In genomic region chr6:31958412-31958740, GRCh38 we compare ENCODE assay signal across 6 cellular contexts. TPM values are rescaled to one million over a fixed set of nuclear protein-coding genes. Genes with fewer than 3 reads are reported as not detected.
DNase-seq lines count a peak whose midpoint lies in the region; ATAC-seq and TF ChIP-seq lines count a peak whose summit lies in the region.

No MANE protein-coding gene starts in this region.

- no peak for TF ChIP-seq POLR2A in IMR-90 (IDR thresholded peaks at IDR 0.05; ENCODE audit: low read depth, low read length)

- peaks cover 7% of the 10 kb centered on the region; the same call in 1 of the 2 replicates for H3K4me1 ChIP-seq in IMR-90 (ENCODE audit: control insufficient read depth, insufficient read depth, low read length)

- peak overlapping the region; percentile 46 for H4K5ac ChIP-seq in IMR-90 (ENCODE audit: low read depth, low read length)

- H3K23ac ChIP-seq in IMR-90 (ENCODE audit: low read depth, low read length): peak overlapping the region; percentile 82

- BruUV-seq in IMR-90 (replicated peaks; lab: Mats Ljungman, UMichigan): no TSS peak

- H3K79me1 ChIP-seq in IMR-90 (ENCODE audit: low read depth in 1 of 2, low read length in 2 of 2): peaks cover 33 to 43% of the 10 kb centered on the region in 2 experiments

- CTCF ChIA-PET in BJ (lab: Yijun Ruan, JAX): interaction anchor here (1.3 kb wide), 2 partner anchors 14 to 60 kb away, joined by 3 to 6 read pairs; partner anchors contain the start of gene DXO
- CTCF ChIA-PET in IMR-90 (lab: Yijun Ruan, JAX): no interaction called here

- peak overlapping the region; percentile 85 for H3K56ac ChIP-seq in IMR-90 (ENCODE audit: extremely low read depth, insufficient read depth, low read length)

- H2AK9ac ChIP-seq in IMR-90 (replicated peaks; ENCODE audit: low read depth, low read length, poor library complexity): peak overlapping the region; percentile 97

- no peak overlapping the region for H2BK15ac ChIP-seq in IMR-90 (ENCODE audit: low read depth, low read length)

- DNase-seq in BJ (ENCODE audit: low read depth) (no peak), IMR-90 (no peak), fibroblast of pulmonary artery (ENCODE audit: low read depth) (no peak), superior temporal gyrus (ENCODE audit: extremely low spot score) (peak; percentile 9), ecto neural progenitor cell (ENCODE audit: low spot score) (no peak)

- no peak for TF ChIP-seq RAD21 in IMR-90 (IDR thresholded peaks at IDR 0.05; ENCODE audit: low read length)

- H4K91ac ChIP-seq in IMR-90 (ENCODE audit: insufficient read depth, low read depth, low read length): peak overlapping the region; percentile 82

- peak overlapping the region; percentile 90 to 94 for H4K8ac ChIP-seq in IMR-90 (ENCODE audit: low read depth in 2 of 2, low read length in 2 of 2)

- peaks cover 12% of the 10 kb centered on the region for H3K9me1 ChIP-seq in IMR-90 (ENCODE audit: insufficient read depth, low read length)

- dilution Hi-C loops in IMR-90 (cut with HindIII; ENCODE audit: low sequenced_read_pairs, unreplicated experiment): no loop called here

- peak overlapping the region; percentile 74 for H3K27ac ChIP-seq in IMR-90 (ENCODE audit: insufficient read depth, low read length)

- H3K4me3 ChIP-seq in BJ (ENCODE audit: low read depth, low read length) (peak overlapping the region; percentile 90), IMR-90 (ENCODE audit: insufficient read depth, low read depth, low read length) (peak overlapping the region; percentile 75), fibroblast of pulmonary artery (replicated peaks; ENCODE audit: low read depth, low read length) (peak overlapping the region; percentile 100)

- H3K9ac ChIP-seq in IMR-90 (ENCODE audit: low read depth, low read length): peak overlapping the region; percentile 93

- peak; percentile 25 for ATAC-seq in IMR-90 (ENCODE audit: low read depth)
- no peak for ATAC-seq in GM18870 (IDR thresholded peaks at IDR 0.05; ENCODE audit: unreplicated experiment)

- TF ChIP-seq CTCF in BJ (IDR thresholded peaks at IDR 0.05; ENCODE audit: insufficient read depth, low read depth, low read length): no peak
- no peak for TF ChIP-seq CTCF in IMR-90 (conservative IDR thresholded peaks at IDR 0.05; ENCODE audit: low read depth, low read length)
- no peak for TF ChIP-seq CTCF in fibroblast of pulmonary artery (IDR thresholded peaks at IDR 0.05; ENCODE audit: low read length, missing control alignments)

- H2AFZ ChIP-seq in IMR-90 (replicated peaks; ENCODE audit: low read length, poor library complexity): peak overlapping the region; percentile 92

- 18% methylated on average over 5 of the region's 11 CpGs; no CpG with 5 or more reads in 1 of the 2 experiments for WGBS in IMR-90 (ENCODE audit: extremely low coverage in 2 of 2, insufficient read length in 1 of 2), 2 experiments

- H3K4me2 ChIP-seq in IMR-90 (ENCODE audit: low read depth, low read length): peak overlapping the region; percentile 91

- no peaks in the 10 kb centered on the region for H3K27me3 ChIP-seq in BJ (ENCODE audit: control insufficient read depth, insufficient read depth, low read length)
- H3K27me3 ChIP-seq in IMR-90 (ENCODE audit: control insufficient read depth, insufficient read depth, low read length): no peaks in the 10 kb centered on the region

- H3K14ac ChIP-seq in IMR-90 (replicated peaks; ENCODE audit: low read depth, low read length): peak overlapping the region; percentile 91

- peak overlapping the region; percentile 93 for H3K4ac ChIP-seq in IMR-90 (ENCODE audit: low read depth, low read length)

- in situ Hi-C loops in IMR-90 (cut with MboI; ENCODE audit: low sequenced_read_pairs): no loop called here

- H3K36me3 ChIP-seq in BJ (ENCODE audit: control insufficient read depth, insufficient read depth, low read length) (peaks cover 31% of the 10 kb centered on the region), IMR-90 (ENCODE audit: control insufficient read depth, insufficient read depth, low read length) (peaks cover 49% of the 10 kb centered on the region)

- no peaks in the 10 kb centered on the region for H4K20me1 ChIP-seq in IMR-90 (ENCODE audit: insufficient read depth, low read length)

- peak overlapping the region; percentile 42 for H2BK5ac ChIP-seq in IMR-90 (ENCODE audit: low read depth, low read length, poor library complexity, severe bottlenecking)

- H3K18ac ChIP-seq in IMR-90 (ENCODE audit: low read depth, low read length): no peak overlapping the region

- no peak overlapping the region for H2BK20ac ChIP-seq in IMR-90 (ENCODE audit: low read depth, low read length)

- H2BK120ac ChIP-seq in IMR-90 (ENCODE audit: low read depth, low read length): peak overlapping the region; percentile 27; the same call in 1 of the 2 replicates

- peak overlapping the region; percentile 92 for H2AK5ac ChIP-seq in IMR-90 (ENCODE audit: low read depth, low read length)

- no peaks in the 10 kb centered on the region for H3K9me3 ChIP-seq in IMR-90 (ENCODE audit: control insufficient read depth, insufficient read depth, low read length)

- POLR2A ChIA-PET in BJ (lab: Charles Lee): no interaction called here
- POLR2A ChIA-PET in IMR-90 (lab: Charles Lee; ENCODE audit: unreplicated experiment): interaction anchor here (0.6 to 2.6 kb wide), 2 partner anchors 13 to 303 kb away, joined by 3 to 10 read pairs; partner anchors contain the start of genes APOM and DXO

- intact Hi-C loops in IMR-90 (cut with micrococcal nuclease): loop anchor here (5.0 kb wide), 1 partner anchor 154 kb away; no protein-coding TSS in a partner anchor

TF ChIP-seq in IMR-90, 13 proteins besides CTCF, POLR2A, EP300 and RAD21:
- no peak for TF ChIP-seq RFX5 (IDR thresholded peaks at IDR 0.05; ENCODE audit: low read depth, low read length)
- TF ChIP-seq USF2 (IDR thresholded peaks at IDR 0.05; ENCODE audit: low read depth, low read length): no peak
- TF ChIP-seq MXI1 (IDR thresholded peaks at IDR 0.05; ENCODE audit: borderline replicate concordance, low read depth, low read length): no peak
- TF ChIP-seq FOS (IDR thresholded peaks at IDR 0.05; ENCODE audit: low read depth, low read length): no peak
- TF ChIP-seq CHD1 (IDR thresholded peaks at IDR 0.05; ENCODE audit: low read depth, low read length): no peak
TF ChIP-seq in IMR-90: peak in this region for 0.

RNA-seq across cellular contexts. Expression of gene NELFE, which starts 0.4 kb away (rescaled TPM):
- 69.6 and 70.5 TPM in 2 replicates for polyA plus RNA-seq in BJ (2011; rRNA removed)
- 27.7 and 30.9 TPM in 2 replicates for polyA minus RNA-seq in BJ (2011; rRNA and poly(A)+ RNA removed)
- 76.0 and 90.8 TPM in 2 replicates for total RNA-seq in IMR-90 (2012; rRNA removed)
- polyA plus RNA-seq in IMR-90 (2012; rRNA removed): 63.6 and 65.4 TPM in 2 replicates
- polyA plus RNA-seq in IMR-90 (2012; cell fraction: cytosol; rRNA removed): 48.3 and 75.0 TPM in 2 replicates
- 32.9 and 59.1 TPM in 2 replicates for polyA plus RNA-seq in IMR-90 (2012; cell fraction: nucleus; rRNA removed; ENCODE audit: low replicate concordance)

RNA-seq across cellular contexts. Expression of gene SKIC2, which starts 0.6 kb away (rescaled TPM):
- polyA plus RNA-seq in BJ (2011; rRNA removed) (17.7 and 37.3 TPM in 2 replicates), IMR-90 (2012; rRNA removed) (46.0 and 46.3 TPM in 2 replicates)
- 32.6 and 43.8 TPM in 2 replicates for polyA minus RNA-seq in BJ (2011; rRNA and poly(A)+ RNA removed)
- total RNA-seq in IMR-90 (2012; rRNA removed): 30.6 and 34.7 TPM in 2 replicates
- polyA plus RNA-seq in IMR-90 (2012; cell fraction: cytosol; rRNA removed): 39.5 and 40.5 TPM in 2 replicates
- 273 and 417 TPM in 2 replicates for polyA plus RNA-seq in IMR-90 (2012; cell fraction: nucleus; rRNA removed; ENCODE audit: low replicate concordance)

RNA-seq across cellular contexts. Expression of gene CFB, which starts 12.5 kb away (rescaled TPM):
- 6.7 and 7.6 TPM in 2 replicates for polyA plus RNA-seq in BJ (2011; rRNA removed)
- 3.0 and 3.8 TPM in 2 replicates for polyA minus RNA-seq in BJ (2011; rRNA and poly(A)+ RNA removed)
- 1.4 and 1.8 TPM in 2 replicates for total RNA-seq in IMR-90 (2012; rRNA removed)
- polyA plus RNA-seq in IMR-90 (2012; rRNA removed): 5.8 and 6.1 TPM in 2 replicates
- polyA plus RNA-seq in IMR-90 (2012; cell fraction: cytosol; rRNA removed): 4.1 and 5.2 TPM in 2 replicates
- 15.4 and 32.5 TPM in 2 replicates for polyA plus RNA-seq in IMR-90 (2012; cell fraction: nucleus; rRNA removed; ENCODE audit: low replicate concordance)

RNA-seq across cellular contexts. Expression of gene DXO, which starts 13.6 kb away (rescaled TPM):
- polyA plus RNA-seq in BJ (2011; rRNA removed) (18.2 and 28.1 TPM in 2 replicates), IMR-90 (2012; rRNA removed) (21.4 and 22.1 TPM in 2 replicates)
- polyA minus RNA-seq in BJ (2011; rRNA and poly(A)+ RNA removed): 24.4 and 33.3 TPM in 2 replicates
- total RNA-seq in IMR-90 (2012; rRNA removed): 7.8 and 9.3 TPM in 2 replicates
- polyA plus RNA-seq in IMR-90 (2012; cell fraction: cytosol; rRNA removed): 15.9 and 19.3 TPM in 2 replicates
- 107 and 151 TPM in 2 replicates for polyA plus RNA-seq in IMR-90 (2012; cell fraction: nucleus; rRNA removed; ENCODE audit: low replicate concordance)

RNA-seq across cellular contexts. Expression of gene C4A, which starts 23.5 kb away (rescaled TPM):
- polyA plus RNA-seq in BJ (2011; rRNA removed) (5.9 and 9.7 TPM in 2 replicates), IMR-90 (2012; rRNA removed) (3.6 and 3.8 TPM in 2 replicates)
- polyA minus RNA-seq in BJ (2011; rRNA and poly(A)+ RNA removed): 5.7 and 7.5 TPM in 2 replicates
- total RNA-seq in IMR-90 (2012; rRNA removed): 0.83 and 0.90 TPM in 2 replicates
- polyA plus RNA-seq in IMR-90 (2012; cell fraction: cytosol; rRNA removed): 2.2 and 4.6 TPM in 2 replicates
- polyA plus RNA-seq in IMR-90 (2012; cell fraction: nucleus; rRNA removed; ENCODE audit: low replicate concordance): 29.7 and 54.7 TPM in 2 replicates
